In genomic region chr15:31831596-31831995, GRCh38 we compare ENCODE assay signal across 26 cellular contexts. TPM values are rescaled to one million over a fixed set of nuclear protein-coding genes. Genes with fewer than 3 reads are reported as not detected.
DNase-seq lines count a peak whose midpoint lies in the region; ATAC-seq, FAIRE-seq and TF ChIP-seq lines count a peak whose summit lies in the region.
"Had no signal": no experiment of that assay in that cellular context is flagged by ENCODE, and none has a peak within 500 bp of the region (broad histone marks: within the 10 kb centered on the region; RNA-seq: fewer than 3 reads in every experiment).

No MANE protein-coding gene starts in this region.

- DNase-seq in cerebellar cortex (ENCODE audit: low spot score) (peak; percentile 71), heart left ventricle (peak in 3 of 5 donors; percentile 33 to 37 (median 34)), left ventricle myocardium superior (peak; percentile 61), NCI-H2171 treated with DMSO at 0.1 percent for 48 hours (lab: John Stamatoyannopoulos, UW) (no peak), NOMO-1 treated with DMSO at 0.1 percent for 48 hours (lab: John Stamatoyannopoulos, UW; ENCODE audit: unreplicated experiment) (no peak), kidney (no peak)
- DNase-seq: ACHN; BE2C; CD4-positive, CD25-positive, alpha-beta regulatory T cell; CD8-positive, alpha-beta memory T cell; COR-L47; DMS 273 treated with DMSO at 0.1 percent for 48 hours; DMS53; DND-41; EL; GM23248; HCEC 1CT; HFFc6; IMR-90 had no signal

- intact Hi-C loops in heart left ventricle (cut with DNase I) (loop anchor here in 1 of 10 donors (10.0 kb wide), 1 partner anchor 53 kb away; no protein-coding TSS in a partner anchor), left ventricle myocardium superior (cut with micrococcal nuclease) (no loop called here), kidney (cut with DNase I) (no loop called here)

- no peak for FAIRE-seq in kidney (lab: Jason Lieb, UNC)
- FAIRE-seq: A204.1, G401.6, GM12891, GM19239, HTR-8/SVneo had no signal

- H3K4me3 ChIP-seq in heart left ventricle (no peak overlapping the region), kidney (ENCODE audit: low read length in 2 of 2) (no peak overlapping the region)
- H3K4me3 ChIP-seq: GM23248 had no signal

- H3K27me3 ChIP-seq in heart left ventricle = no peaks in the 10 kb centered on the region

- no peak overlapping the region for H3K9ac ChIP-seq in kidney (ENCODE audit: low read length in 2 of 2)
- H3K9ac ChIP-seq: GM23248 had no signal

- H3K27ac ChIP-seq in heart left ventricle = peak overlapping the region in 3 of 12 donors; percentile 8 to 40 (median 25)
- H3K27ac ChIP-seq in kidney (ENCODE audit: low read depth in 2 of 2, low read length in 2 of 2) = no peak overlapping the region
- H3K27ac ChIP-seq: GM23248 had no signal

- WGBS in heart left ventricle, 4 donors = 46 to 55% (median 48%) methylated on average over 10 of the region's 10 CpGs

- ATAC-seq in heart left ventricle (peak; percentile 74 to 84 (median 81)), left ventricle myocardium superior (peak; percentile 95), esophagus mucosa (no peak)

- H3K9me3 ChIP-seq in heart left ventricle = peaks cover 0 to 9% (median 0%) of the 10 kb centered on the region in 12 donors
- no peaks in the 10 kb centered on the region for H3K9me3 ChIP-seq in kidney (ENCODE audit: control insufficient read depth in 1 of 2, low read length in 2 of 2)
- H3K9me3 ChIP-seq: BE2C had no signal

- no peak for TF ChIP-seq POLR2A in heart left ventricle (IDR thresholded peaks at IDR 0.05)

- peaks cover 0 to 4% (median 0%) of the 10 kb centered on the region in 12 donors for H3K4me1 ChIP-seq in heart left ventricle
- H3K4me1 ChIP-seq in kidney (ENCODE audit: control insufficient read depth in 1 of 2, insufficient read depth in 1 of 2, low read depth in 1 of 2, low read length in 2 of 2) = no peaks in the 10 kb centered on the region
- H3K4me1 ChIP-seq: BE2C had no signal

- no peak for TF ChIP-seq CTCF in heart left ventricle (IDR thresholded peaks at IDR 0.05)
- TF ChIP-seq CTCF in kidney (IDR thresholded peaks at IDR 0.05; ENCODE audit: borderline replicate concordance, extremely low read depth, insufficient read depth) = no peak

- H3K36me3 ChIP-seq in heart left ventricle (no peaks in the 10 kb centered on the region), kidney (ENCODE audit: control insufficient read depth in 1 of 2, insufficient read depth in 2 of 2, low read length in 2 of 2) (no peaks in the 10 kb centered on the region)
- H3K36me3 ChIP-seq: BE2C had no signal

RNA-seq across cellular contexts. Expression of gene OTUD7A, which starts 38.9 kb away (rescaled TPM):
- total RNA-seq in heart left ventricle (1 to 10 TPM in 7 of 9 donors, under 1 TPM in 2; 0.42 to 4.4 (median 1.5) TPM), left ventricle myocardium superior (1.5 TPM), esophagus mucosa (0.44 TPM), kidney (3.1 TPM)
- polyA plus RNA-seq in heart left ventricle (1 to 10 TPM in 1 of 2 donors, under 1 TPM in 1; 0.65 to 1.1 TPM), kidney (ENCODE audit: insufficient read depth, low read depth, low replicate concordance) (0.41 TPM)
- total RNA-seq: H4 had no signal

Comparison
In these comparisons a context has a peak if more than half of its experiments do, and no peak if none do; other contexts are left out.
1. DNase-seq: peak in cerebellar cortex (single experiment), heart left ventricle (3 of 5) and left ventricle myocardium superior (single experiment); none in NCI-H2171 treated with DMSO at 0.1 percent for 48 hours (single experiment), NOMO-1 treated with DMSO at 0.1 percent for 48 hours (single experiment) and kidney (single experiment).